ENCODE assay signal across 8 cellular contexts in genomic region chr3:15271785-15272381, GRCh38.
DNase-seq lines count a peak whose midpoint lies in the region; ATAC-seq, FAIRE-seq and TF ChIP-seq lines count a peak whose summit lies in the region.

No MANE protein-coding gene starts in this region.

- TF ChIP-seq CTCF in esophagus squamous epithelium (IDR thresholded peaks at IDR 0.05): no peak

- H3K27ac ChIP-seq in esophagus squamous epithelium: peak overlapping the region in 3 of 4 donors; percentile 1 to 59 (median 46)

- TF ChIP-seq POLR2A in esophagus squamous epithelium (IDR thresholded peaks at IDR 0.05): peak in 1 of 4 donors; percentile 14

- intact Hi-C loops in esophagus squamous epithelium (cut with DNase I): no loop called here

- DNase-seq in GM19240 (ENCODE audit: insufficient read length, low spot score) (peak; percentile 48), esophagus squamous epithelium (lab: John Stamatoyannopoulos, UW) (peak; percentile 20), HTR-8/SVneo (ENCODE audit: insufficient read length, low spot score) (no peak), NCI-H2107 (lab: John Stamatoyannopoulos, UW) (no peak), cortex of kidney (lab: John Stamatoyannopoulos, UW) (no peak)
- DNase-seq in activated CD4-positive, alpha-beta T cell treated with anti-CD3 and anti-CD28 coated beads, Interleukin-2, amount 50 U/mL, for 1 hour: peak; percentile 76
- DNase-seq in stimulated activated CD4-positive, alpha-beta T cell treated with anti-CD3 and anti-CD28 coated beads, TNF-alpha, amount 100 ng/mL, for 1 hour (ENCODE audit: low read depth in 3 of 3, low spot score in 1 of 3): peak; percentile 54 to 81 (median 73)

- H3K27me3 ChIP-seq in esophagus squamous epithelium: no peaks in the 10 kb centered on the region

- peak; percentile 56 for ATAC-seq in HG03442 (IDR thresholded peaks at IDR 0.05; ENCODE audit: unreplicated experiment)

- FAIRE-seq in HTR-8/SVneo (lab: Jason Lieb, UNC): no peak

- peaks cover 18 to 37% (median 26%) of the 10 kb centered on the region in 3 donors for H3K4me1 ChIP-seq in esophagus squamous epithelium

- WGBS in esophagus squamous epithelium, 2 donors: 53 to 74% methylated on average over 9 to 10 of the region's 14 CpGs

- H3K4me3 ChIP-seq in esophagus squamous epithelium: no peak overlapping the region

- H3K9me3 ChIP-seq in esophagus squamous epithelium: no peaks in the 10 kb centered on the region

- H3K36me3 ChIP-seq in esophagus squamous epithelium: peaks cover 0 to under 1% (median 0%) of the 10 kb centered on the region in 3 donors

Comparison
In these comparisons a context has a peak if more than half of its experiments do, and no peak if none do; other contexts are left out.
1. DNase-seq: peak in GM19240 (single experiment), activated CD4-positive, alpha-beta T cell treated with anti-CD3 and anti-CD28 coated beads, Interleukin-2, amount 50 U/mL, for 1 hour (single experiment), esophagus squamous epithelium (single experiment) and stimulated activated CD4-positive, alpha-beta T cell treated with anti-CD3 and anti-CD28 coated beads, TNF-alpha, amount 100 ng/mL, for 1 hour (3 of 3); none in HTR-8/SVneo (single experiment), NCI-H2107 (single experiment) and cortex of kidney (single experiment).